11 cellular contexts compared by ENCODE assay signal in the genomic region with DNA sequence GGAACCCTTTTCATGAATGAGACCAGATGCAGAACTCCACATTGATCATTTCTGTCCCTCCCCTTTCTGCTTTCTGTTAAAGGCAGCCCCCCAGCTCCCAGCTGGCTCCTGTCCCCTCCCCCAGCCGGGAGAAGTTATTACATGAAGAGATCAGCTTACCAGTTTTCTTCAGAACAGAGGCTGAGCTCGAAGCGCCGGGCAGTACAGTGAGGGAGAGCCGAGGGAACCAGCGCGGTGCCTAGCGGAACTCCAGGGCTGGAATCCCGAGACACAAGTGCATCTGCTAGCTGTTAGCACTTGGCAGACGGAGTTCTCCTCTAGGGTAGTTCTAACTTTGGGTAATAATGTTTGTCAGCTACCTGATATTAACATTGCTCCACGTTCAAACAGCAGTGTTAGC.
DNase-seq lines count a peak whose midpoint lies in the region; ATAC-seq and TF ChIP-seq lines count a peak whose summit lies in the region.
"Had no signal": no experiment of that assay in that cellular context is flagged by ENCODE, and none has a peak within 500 bp of the region (broad histone marks: within the 10 kb centered on the region; RNA-seq: fewer than 3 reads in every experiment).

No MANE protein-coding gene starts in this region.

- H3K27me3 ChIP-seq in GM23338 (ENCODE audit: insufficient read depth): no peaks in the 10 kb centered on the region
- H3K27me3 ChIP-seq in adipocyte (replicated peaks; ENCODE audit: control insufficient read depth, insufficient read depth, low read length): peaks cover 7% of the 10 kb centered on the region
- H3K27me3 ChIP-seq: BLaER1 had no signal

- no peak overlapping the region for H3K27ac Mint-ChIP-seq in GM23338
- H3K27ac Mint-ChIP-seq in activated naive CD4-positive, alpha-beta T cell treated with anti-CD3 and anti-CD28 coated beads for 36 hours: no peak overlapping the region
- H3K27ac Mint-ChIP-seq: activated CD4-positive, alpha-beta memory T cell treated with anti-CD3 and anti-CD28 coated beads, Interleukin-2, amount 10 ng/mL, durations not matched to agents 7 days and 5 days had no signal

- H3K27me3 Mint-ChIP-seq in GM23338 (ENCODE audit: insufficient read depth, low read depth, poor library complexity): peaks cover 4% of the 10 kb centered on the region
- peaks cover 10% of the 10 kb centered on the region for H3K27me3 Mint-ChIP-seq in activated naive CD4-positive, alpha-beta T cell treated with anti-CD3 and anti-CD28 coated beads for 36 hours (ENCODE audit: low read depth)

- no peak for TF ChIP-seq CTCF in GM23338 (conservative IDR thresholded peaks at IDR 0.05; ENCODE audit: low read depth in 2 of 2)

- H3K9ac ChIP-seq in adipocyte (ENCODE audit: low read length): no peak overlapping the region
- H3K9ac ChIP-seq: BLaER1 had no signal

- H3K36me3 ChIP-seq in GM23338 (ENCODE audit: insufficient read depth): no peaks in the 10 kb centered on the region
- H3K36me3 ChIP-seq in adipocyte (ENCODE audit: control insufficient read depth, insufficient read depth, low read length, severe bottlenecking): no peaks in the 10 kb centered on the region
- H3K36me3 ChIP-seq: BLaER1 had no signal

- H3K4me3 Mint-ChIP-seq in GM23338: no peak overlapping the region
- H3K4me3 Mint-ChIP-seq in activated naive CD4-positive, alpha-beta T cell treated with anti-CD3 and anti-CD28 coated beads for 36 hours: no peak overlapping the region
- H3K4me3 Mint-ChIP-seq: activated CD4-positive, alpha-beta memory T cell treated with anti-CD3 and anti-CD28 coated beads, Interleukin-2, amount 10 ng/mL, durations not matched to agents 7 days and 5 days had no signal

- H3K9me2 ChIP-seq in GM23338 (ENCODE audit: insufficient read depth): 0 out of 2 replicates have a peak, but pooled peaks cover 2% of the 10 kb centered on the region

- intact Hi-C loops in left cardiac atrium (cut with DNase I) (no loop called here), sciatic nerve (cut with DNase I) (no loop called here)
- intact Hi-C loops in activated naive CD4-positive, alpha-beta T cell treated with anti-CD3 and anti-CD28 coated beads for 36 hours (cut with micrococcal nuclease): no loop called here

- DNase-seq in GM23338 (ENCODE audit: low spot score) (peak; percentile 32), adipocyte (ENCODE audit: low read depth) (peak; percentile 8), left cardiac atrium (peak; percentile 35), sciatic nerve (ENCODE audit: low spot score) (peak; percentile 67), T1000 (lab: John Stamatoyannopoulos, UW) (no peak)
- DNase-seq in activated naive CD4-positive, alpha-beta T cell treated with anti-CD3 and anti-CD28 coated beads for 36 hours: no peak
- DNase-seq: activated CD4-positive, alpha-beta memory T cell treated with anti-CD3 and anti-CD28 coated beads, Interleukin-2, amount 10 ng/mL, durations not matched to agents 7 days and 5 days; activated effector memory CD4-positive, alpha-beta T cell treated with anti-CD3 and anti-CD28 coated beads, Interleukin-2, amount 50 U/mL, for 16 hours had no signal

- H3K4me2 ChIP-seq in GM23338: no peak overlapping the region
- H3K4me2 ChIP-seq: BLaER1 had no signal

- H3F3A ChIP-seq in GM23338 (replicated peaks; ENCODE audit: low read depth): no peaks in the 10 kb centered on the region

- CTCF ChIA-PET in activated naive CD4-positive, alpha-beta T cell treated with anti-CD3 and anti-CD28 coated beads for 36 hours (lab: Charles Lee): no interaction called here

- H3K4me1 ChIP-seq in GM23338 (ENCODE audit: insufficient read depth) (no peaks in the 10 kb centered on the region), adipocyte (ENCODE audit: control insufficient read depth, insufficient read depth, low read length) (no peaks in the 10 kb centered on the region)
- H3K4me1 ChIP-seq: BLaER1 had no signal

- no peaks in the 10 kb centered on the region for H3K36me3 Mint-ChIP-seq in GM23338 (ENCODE audit: low read depth)
- H3K36me3 Mint-ChIP-seq in activated naive CD4-positive, alpha-beta T cell treated with anti-CD3 and anti-CD28 coated beads for 36 hours (ENCODE audit: low read depth): no peaks in the 10 kb centered on the region

- no peak overlapping the region for H3K27ac ChIP-seq in GM23338 (ENCODE audit: low read depth)
- H3K27ac ChIP-seq: BLaER1 had no signal

- H3K4me3 ChIP-seq in GM23338 (no peak overlapping the region), adipocyte (ENCODE audit: low read length) (peak overlapping the region; percentile 58)
- H3K4me3 ChIP-seq: BLaER1 had no signal

- peaks cover 20% of the 10 kb centered on the region for H3K4me1 Mint-ChIP-seq in GM23338
- no peaks in the 10 kb centered on the region for H3K4me1 Mint-ChIP-seq in activated naive CD4-positive, alpha-beta T cell treated with anti-CD3 and anti-CD28 coated beads for 36 hours (ENCODE audit: low read depth)
- H3K4me1 Mint-ChIP-seq: activated CD4-positive, alpha-beta memory T cell treated with anti-CD3 and anti-CD28 coated beads, Interleukin-2, amount 10 ng/mL, durations not matched to agents 7 days and 5 days had no signal

- H3K9me3 ChIP-seq in adipocyte (ENCODE audit: control insufficient read depth, low read length): no peaks in the 10 kb centered on the region
- H3K9me3 ChIP-seq: BLaER1 had no signal

- peak; percentile 77 for ATAC-seq in GM23338
- ATAC-seq in left cardiac atrium: peak; percentile 55 to 76
- ATAC-seq in sciatic nerve: peak; percentile 80
- ATAC-seq in GM21717 (IDR thresholded peaks at IDR 0.05; ENCODE audit: unreplicated experiment): no peak
- ATAC-seq in HG03135 (IDR thresholded peaks at IDR 0.05; ENCODE audit: unreplicated experiment): no peak

- H4K20me1 ChIP-seq in GM23338 (replicated peaks; ENCODE audit: insufficient read depth): no peaks in the 10 kb centered on the region
- H4K20me1 ChIP-seq: BLaER1 had no signal

- no peak overlapping the region for H2AFZ ChIP-seq in GM23338

- no peaks in the 10 kb centered on the region for H3K79me2 ChIP-seq in GM23338 (replicated peaks; ENCODE audit: insufficient read depth)

- no peaks in the 10 kb centered on the region for H3K9me3 Mint-ChIP-seq in GM23338
- H3K9me3 Mint-ChIP-seq in activated naive CD4-positive, alpha-beta T cell treated with anti-CD3 and anti-CD28 coated beads for 36 hours: no peaks in the 10 kb centered on the region
- H3K9me3 Mint-ChIP-seq: activated CD4-positive, alpha-beta memory T cell treated with anti-CD3 and anti-CD28 coated beads, Interleukin-2, amount 10 ng/mL, durations not matched to agents 7 days and 5 days had no signal

TF ChIP-seq in GM23338, 12 proteins besides CTCF, POLR2A, EP300 and RAD21 (continues in another document):
- TF ChIP-seq POLR2AphosphoS5 (IDR thresholded peaks at IDR 0.05; ENCODE audit: low read depth): no peak
- TF ChIP-seq ZNF114 (CRISPR knock-in tag; IDR thresholded peaks at IDR 0.05): no peak
- TF ChIP-seq, protein P1, sequence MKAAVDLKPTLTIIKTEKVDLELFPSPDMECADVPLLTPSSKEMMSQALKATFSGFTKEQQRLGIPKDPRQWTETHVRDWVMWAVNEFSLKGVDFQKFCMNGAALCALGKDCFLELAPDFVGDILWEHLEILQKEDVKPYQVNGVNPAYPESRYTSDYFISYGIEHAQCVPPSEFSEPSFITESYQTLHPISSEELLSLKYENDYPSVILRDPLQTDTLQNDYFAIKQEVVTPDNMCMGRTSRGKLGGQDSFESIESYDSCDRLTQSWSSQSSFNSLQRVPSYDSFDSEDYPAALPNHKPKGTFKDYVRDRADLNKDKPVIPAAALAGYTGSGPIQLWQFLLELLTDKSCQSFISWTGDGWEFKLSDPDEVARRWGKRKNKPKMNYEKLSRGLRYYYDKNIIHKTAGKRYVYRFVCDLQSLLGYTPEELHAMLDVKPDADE (IDR thresholded peaks at IDR 0.05): no peak
- TF ChIP-seq EZH2phosphoT487 (IDR thresholded peaks at IDR 0.05; ENCODE audit: unreplicated experiment): no peak
- no peak for TF ChIP-seq EZH2 (IDR thresholded peaks at IDR 0.05; ENCODE audit: low read depth, unreplicated experiment)
- TF ChIP-seq STAT1 (IDR thresholded peaks at IDR 0.05; ENCODE audit: unreplicated experiment): no peak
- TF ChIP-seq, protein P2, sequence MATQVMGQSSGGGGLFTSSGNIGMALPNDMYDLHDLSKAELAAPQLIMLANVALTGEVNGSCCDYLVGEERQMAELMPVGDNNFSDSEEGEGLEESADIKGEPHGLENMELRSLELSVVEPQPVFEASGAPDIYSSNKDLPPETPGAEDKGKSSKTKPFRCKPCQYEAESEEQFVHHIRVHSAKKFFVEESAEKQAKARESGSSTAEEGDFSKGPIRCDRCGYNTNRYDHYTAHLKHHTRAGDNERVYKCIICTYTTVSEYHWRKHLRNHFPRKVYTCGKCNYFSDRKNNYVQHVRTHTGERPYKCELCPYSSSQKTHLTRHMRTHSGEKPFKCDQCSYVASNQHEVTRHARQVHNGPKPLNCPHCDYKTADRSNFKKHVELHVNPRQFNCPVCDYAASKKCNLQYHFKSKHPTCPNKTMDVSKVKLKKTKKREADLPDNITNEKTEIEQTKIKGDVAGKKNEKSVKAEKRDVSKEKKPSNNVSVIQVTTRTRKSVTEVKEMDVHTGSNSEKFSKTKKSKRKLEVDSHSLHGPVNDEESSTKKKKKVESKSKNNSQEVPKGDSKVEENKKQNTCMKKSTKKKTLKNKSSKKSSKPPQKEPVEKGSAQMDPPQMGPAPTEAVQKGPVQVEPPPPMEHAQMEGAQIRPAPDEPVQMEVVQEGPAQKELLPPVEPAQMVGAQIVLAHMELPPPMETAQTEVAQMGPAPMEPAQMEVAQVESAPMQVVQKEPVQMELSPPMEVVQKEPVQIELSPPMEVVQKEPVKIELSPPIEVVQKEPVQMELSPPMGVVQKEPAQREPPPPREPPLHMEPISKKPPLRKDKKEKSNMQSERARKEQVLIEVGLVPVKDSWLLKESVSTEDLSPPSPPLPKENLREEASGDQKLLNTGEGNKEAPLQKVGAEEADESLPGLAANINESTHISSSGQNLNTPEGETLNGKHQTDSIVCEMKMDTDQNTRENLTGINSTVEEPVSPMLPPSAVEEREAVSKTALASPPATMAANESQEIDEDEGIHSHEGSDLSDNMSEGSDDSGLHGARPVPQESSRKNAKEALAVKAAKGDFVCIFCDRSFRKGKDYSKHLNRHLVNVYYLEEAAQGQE (IDR thresholded peaks at IDR 0.05; ENCODE audit: unreplicated experiment): no peak
- TF ChIP-seq NANOG (IDR thresholded peaks at IDR 0.05; ENCODE audit: borderline replicate concordance): no peak
- no peak for TF ChIP-seq ZNF331 (CRISPR knock-in tag; IDR thresholded peaks at IDR 0.05; ENCODE audit: low read depth)
- TF ChIP-seq CREB1 (CRISPR knock-in tag; IDR thresholded peaks at IDR 0.05; ENCODE audit: low read depth): no peak
- TF ChIP-seq JUNB (IDR thresholded peaks at IDR 0.05; ENCODE audit: unreplicated experiment): no peak

Comparison
In these comparisons a context has a peak if more than half of its experiments do, and no peak if none do; other contexts are left out.
1. ATAC-seq: peak in GM23338 (single experiment), left cardiac atrium (2 of 2) and sciatic nerve (single experiment); none in GM21717 (single experiment) and HG03135 (single experiment).
2. DNase-seq: peak in GM23338 (single experiment), adipocyte (single experiment), left cardiac atrium (single experiment) and sciatic nerve (single experiment); none in T1000 (single experiment) and activated naive CD4-positive, alpha-beta T cell treated with anti-CD3 and anti-CD28 coated beads for 36 hours (single experiment).